Comparison of ENCODE assay signal across 8 cellular contexts in the genomic region with DNA sequence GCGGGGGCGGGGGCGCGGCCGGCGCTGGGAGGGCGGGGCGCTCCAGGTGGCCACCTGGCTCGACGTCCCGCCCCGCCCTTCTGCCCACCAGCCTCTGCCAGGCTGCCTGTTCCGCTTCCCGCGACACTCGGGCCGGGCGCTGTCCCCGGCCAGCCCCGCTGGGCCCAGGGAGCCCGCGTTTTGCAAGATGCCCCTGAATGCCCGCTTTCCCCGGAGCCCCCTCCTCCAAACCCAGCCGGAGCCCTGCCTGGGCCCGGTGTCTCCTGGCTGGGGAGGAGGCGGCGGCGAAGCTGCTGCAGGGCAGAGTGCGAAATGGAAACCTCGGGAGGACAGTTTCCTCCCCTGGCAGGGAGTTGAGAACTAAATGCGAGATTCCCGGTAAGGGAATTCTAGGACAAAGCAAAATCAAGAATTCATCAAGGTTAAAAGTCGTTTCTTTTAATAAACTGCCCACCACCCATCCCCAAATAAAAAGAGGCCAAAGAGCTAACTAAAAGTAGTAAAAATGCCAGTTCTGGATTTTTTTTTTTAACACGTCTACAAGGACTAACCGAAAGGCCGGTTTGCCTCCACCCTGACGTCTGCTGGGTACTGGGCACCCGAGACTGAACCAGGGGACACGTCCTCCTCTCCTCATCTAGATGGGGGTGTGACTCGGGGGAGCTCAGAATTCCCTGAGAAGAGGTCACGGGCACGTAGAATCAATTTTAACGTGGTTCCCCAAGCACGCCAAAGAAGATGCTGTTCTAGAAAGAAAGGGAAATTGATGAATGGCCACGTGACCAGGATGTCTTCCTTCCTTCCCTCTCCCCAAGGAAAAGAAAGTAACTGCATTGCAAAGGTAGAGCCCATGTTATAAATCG.
DNase-seq lines count a peak whose midpoint lies in the region; ATAC-seq and TF ChIP-seq lines count a peak whose summit lies in the region.

No MANE protein-coding gene starts in this region.

- peaks cover 13% of the 10 kb centered on the region for H3K4me1 ChIP-seq in lower lobe of right lung
- peaks cover 19 to 26% (median 25%) of the 10 kb centered on the region in 4 donors for H3K4me1 ChIP-seq in upper lobe of left lung

- no peak for TF ChIP-seq CTCF in NB4 (IDR thresholded peaks at IDR 0.05; ENCODE audit: low read depth, low read length)
- TF ChIP-seq CTCF in astrocyte of the spinal cord (IDR thresholded peaks at IDR 0.05; ENCODE audit: low read depth, low read length), result no peak
- no peak for TF ChIP-seq CTCF in lower lobe of right lung (IDR thresholded peaks at IDR 0.05)
- TF ChIP-seq CTCF in upper lobe of left lung (IDR thresholded peaks at IDR 0.05), result no peak

- no peaks in the 10 kb centered on the region for H3K9me3 ChIP-seq in lower lobe of right lung
- H3K9me3 ChIP-seq in upper lobe of left lung, result no peaks in the 10 kb centered on the region

- ATAC-seq in GM21717 (IDR thresholded peaks at IDR 0.05; ENCODE audit: unreplicated experiment), result peak; percentile 35
- peak in 1 of 2 donors; percentile 25 for ATAC-seq in lower lobe of right lung
- no peak for ATAC-seq in upper lobe of left lung (ENCODE audit: low FRiP score in 2 of 2)
- no peak for ATAC-seq in GM19351 (IDR thresholded peaks at IDR 0.05; ENCODE audit: unreplicated experiment)

- peak; percentile 17 for TF ChIP-seq POLR2A in NB4 (IDR thresholded peaks at IDR 0.05; ENCODE audit: extremely low read depth, insufficient read length)
- TF ChIP-seq POLR2A in upper lobe of left lung (IDR thresholded peaks at IDR 0.05), result peak in 1 of 4 donors; percentile 90

- in situ Hi-C loops in astrocyte of the spinal cord (cut with HindIII; ENCODE audit: low sequenced_read_pairs), result no loop called here

- H3K36me3 ChIP-seq in lower lobe of right lung (no peaks in the 10 kb centered on the region), upper lobe of left lung (no peaks in the 10 kb centered on the region)

- TF ChIP-seq EP300 in upper lobe of left lung (IDR thresholded peaks at IDR 0.05), result no peak

- 14 to 22% methylated on average over 22 to 30 of the region's 47 CpGs for WGBS in upper lobe of left lung, 2 donors

- peaks cover 17% of the 10 kb centered on the region for H3K27me3 ChIP-seq in lower lobe of right lung (ENCODE audit: low read depth)
- no peaks in the 10 kb centered on the region for H3K27me3 ChIP-seq in upper lobe of left lung

- H3K27ac ChIP-seq in lower lobe of right lung (peak overlapping the region; percentile 70), upper lobe of left lung (peak overlapping the region; percentile 51 to 85 (median 78))

- intact Hi-C loops in lower lobe of right lung (cut with DNase I), result no loop called here

- DNase-seq in NCI-H510A treated with DMSO at 0.1 percent for 48 hours (lab: John Stamatoyannopoulos, UW) (peak; percentile 97), NCI-H510A (lab: John Stamatoyannopoulos, UW) (no peak), NB4 (ENCODE audit: low read depth) (peak; percentile 12), astrocyte of the spinal cord (ENCODE audit: low read depth, low spot score) (no peak), lower lobe of right lung (no peak), upper lobe of left lung (no peak)

- H3K4me3 ChIP-seq in NB4 (ENCODE audit: low read depth, low read length), result peak overlapping the region; percentile 44
- H3K4me3 ChIP-seq in astrocyte of the spinal cord (ENCODE audit: low read depth, low read length), result peak overlapping the region; percentile 31
- H3K4me3 ChIP-seq in lower lobe of right lung, result peak overlapping the region; percentile 76
- H3K4me3 ChIP-seq in upper lobe of left lung, result peak overlapping the region; percentile 40 to 82 (median 76)

Comparison
In these comparisons a context has a peak if more than half of its experiments do, and no peak if none do; other contexts are left out.
1. DNase-seq: peak in NCI-H510A treated with DMSO at 0.1 percent for 48 hours (single experiment) and NB4 (single experiment); none in NCI-H510A (single experiment), astrocyte of the spinal cord (single experiment), lower lobe of right lung (single experiment) and upper lobe of left lung (0 of 2).
2. Peak in every context shown above with its lines, with median percentiles within 50 percentile points of each other: H3K4me3 ChIP-seq.